10 cellular contexts compared by ENCODE assay signal in genomic region chr7:23467281-23467680, GRCh38. TPM values are rescaled to one million over a fixed set of nuclear protein-coding genes. Genes with fewer than 3 reads are reported as not detected.
DNase-seq lines count a peak whose midpoint lies in the region; ATAC-seq and TF ChIP-seq lines count a peak whose summit lies in the region.
"Had no signal": no experiment of that assay in that cellular context is flagged by ENCODE, and none has a peak within 500 bp of the region (broad histone marks: within the 10 kb centered on the region; RNA-seq: fewer than 3 reads in every experiment).

No MANE protein-coding gene starts in this region.

- H3K4me3 Mint-ChIP-seq in Caco-2 (ENCODE audit: unreplicated experiment) (peak overlapping the region; percentile 81), memory B cell (peak overlapping the region; percentile 77)
- peak overlapping the region; percentile 75 for H3K4me3 Mint-ChIP-seq in activated naive CD8-positive, alpha-beta T cell treated with anti-CD3 and anti-CD28 coated beads, Interleukin-2, amount 50 U/mL, for 24 hours
- no peak overlapping the region for H3K4me3 Mint-ChIP-seq in activated CD4-positive, alpha-beta memory T cell treated with anti-CD3 and anti-CD28 coated beads for 36 hours

- ATAC-seq in activated naive CD8-positive, alpha-beta T cell treated with anti-CD3 and anti-CD28 coated beads, Interleukin-2, amount 50 U/mL, for 24 hours = no peak
- ATAC-seq in memory B cell (ENCODE audit: low read depth) (no peak), HG03439 (IDR thresholded peaks at IDR 0.05; ENCODE audit: unreplicated experiment) (no peak), GM18868 (IDR thresholded peaks at IDR 0.05; ENCODE audit: unreplicated experiment) (no peak)

- no peaks in the 10 kb centered on the region for H3K9me3 ChIP-seq in Caco-2

- H3K27me3 Mint-ChIP-seq in Caco-2 (ENCODE audit: insufficient read depth, unreplicated experiment) = no peaks in the 10 kb centered on the region
- H3K27me3 Mint-ChIP-seq in activated naive CD8-positive, alpha-beta T cell treated with anti-CD3 and anti-CD28 coated beads, Interleukin-2, amount 50 U/mL, for 24 hours = peaks cover 79% of the 10 kb centered on the region
- H3K27me3 Mint-ChIP-seq in memory B cell = peaks cover 25% of the 10 kb centered on the region
- peaks cover 60% of the 10 kb centered on the region for H3K27me3 Mint-ChIP-seq in activated CD4-positive, alpha-beta memory T cell treated with anti-CD3 and anti-CD28 coated beads for 36 hours

- BruUV-seq in Caco-2 (replicated peaks; lab: Mats Ljungman, UMichigan) = no TSS peak

- H3K36me3 ChIP-seq in Caco-2 (ENCODE audit: control insufficient read depth, insufficient read depth, low read length) = no peaks in the 10 kb centered on the region; the same call in 1 of the 2 replicates

- DNase-seq in Caco-2 (no peak), HT-29 (ENCODE audit: low spot score) (peak; percentile 43), memory B cell (ENCODE audit: low spot score in 2 of 2) (no peak), NCI-H2227 (lab: John Stamatoyannopoulos, UW; ENCODE audit: unreplicated experiment) (no peak)
- DNase-seq in activated naive CD8-positive, alpha-beta T cell treated with anti-CD3 and anti-CD28 coated beads, Interleukin-2, amount 50 U/mL, for 24 hours = no peak
- no peak for DNase-seq in activated CD4-positive, alpha-beta memory T cell treated with anti-CD3 and anti-CD28 coated beads for 36 hours
- DNase-seq: activated CD4-positive, alpha-beta T cell treated with anti-CD3 and anti-CD28 coated beads for 1 hour; NCI-H1930 had no signal

- intact Hi-C loops in Caco-2 (cut with micrococcal nuclease; ENCODE audit: unreplicated experiment) = no loop called here
- intact Hi-C loops in activated CD4-positive, alpha-beta memory T cell treated with anti-CD3 and anti-CD28 coated beads for 36 hours (cut with micrococcal nuclease) = no loop called here

- H3K9me3 Mint-ChIP-seq in Caco-2 (ENCODE audit: unreplicated experiment) (no peaks in the 10 kb centered on the region), memory B cell (no peaks in the 10 kb centered on the region)
- H3K9me3 Mint-ChIP-seq in activated naive CD8-positive, alpha-beta T cell treated with anti-CD3 and anti-CD28 coated beads, Interleukin-2, amount 50 U/mL, for 24 hours = no peaks in the 10 kb centered on the region
- H3K9me3 Mint-ChIP-seq in activated CD4-positive, alpha-beta memory T cell treated with anti-CD3 and anti-CD28 coated beads for 36 hours = no peaks in the 10 kb centered on the region

- no peak for TF ChIP-seq CTCF in Caco-2 (IDR thresholded peaks at IDR 0.05; ENCODE audit: insufficient read depth in 1 of 2, low read depth in 1 of 2, low read length in 1 of 2, severe bottlenecking in 1 of 2, unreplicated experiment in 1 of 2)

- peak overlapping the region; percentile 84 for H3K4me3 ChIP-seq in Caco-2 (ENCODE audit: low read depth, low read length)

- no peaks in the 10 kb centered on the region for H3K27me3 ChIP-seq in Caco-2 (replicated peaks; ENCODE audit: control insufficient read depth, insufficient read depth, low read length)

- H3K36me3 Mint-ChIP-seq in Caco-2 (ENCODE audit: insufficient read depth, unreplicated experiment) = peaks cover 66% of the 10 kb centered on the region
- no peaks in the 10 kb centered on the region for H3K36me3 Mint-ChIP-seq in activated naive CD8-positive, alpha-beta T cell treated with anti-CD3 and anti-CD28 coated beads, Interleukin-2, amount 50 U/mL, for 24 hours (ENCODE audit: low read depth)
- peaks cover 1% of the 10 kb centered on the region for H3K36me3 Mint-ChIP-seq in memory B cell
- no peaks in the 10 kb centered on the region for H3K36me3 Mint-ChIP-seq in activated CD4-positive, alpha-beta memory T cell treated with anti-CD3 and anti-CD28 coated beads for 36 hours

- peaks cover 41% of the 10 kb centered on the region for H3K4me1 ChIP-seq in Caco-2

- CTCF ChIA-PET in Caco-2 (lab: Charles Lee) = interaction anchor here (0.6 to 1.4 kb wide), 2 partner anchors 15 to 110 kb away, joined by 4 to 5 read pairs; no protein-coding TSS in a partner anchor
- CTCF ChIA-PET in activated CD4-positive, alpha-beta memory T cell treated with anti-CD3 and anti-CD28 coated beads for 36 hours (lab: Charles Lee) = no interaction called here

- POLR2A ChIA-PET in Caco-2 (lab: Charles Lee) = interaction anchor here (0.6 kb wide), 1 partner anchor 675 kb away, joined by 4 read pairs; no protein-coding TSS in a partner anchor
- POLR2A ChIA-PET in activated CD4-positive, alpha-beta memory T cell treated with anti-CD3 and anti-CD28 coated beads for 36 hours (lab: Charles Lee) = interaction anchor here (1.7 kb wide), 1 partner anchor 109 kb away, joined by 5 read pairs; no protein-coding TSS in a partner anchor

- peak overlapping the region; percentile 93 for H3K27ac Mint-ChIP-seq in Caco-2 (ENCODE audit: unreplicated experiment)
- no peak overlapping the region for H3K27ac Mint-ChIP-seq in activated naive CD8-positive, alpha-beta T cell treated with anti-CD3 and anti-CD28 coated beads, Interleukin-2, amount 50 U/mL, for 24 hours
- peak overlapping the region; percentile 86 for H3K27ac Mint-ChIP-seq in memory B cell
- no peak overlapping the region for H3K27ac Mint-ChIP-seq in activated CD4-positive, alpha-beta memory T cell treated with anti-CD3 and anti-CD28 coated beads for 36 hours

- peaks cover 21% of the 10 kb centered on the region for H3K4me1 Mint-ChIP-seq in Caco-2 (ENCODE audit: low read depth, unreplicated experiment)
- peaks cover 32% of the 10 kb centered on the region for H3K4me1 Mint-ChIP-seq in activated naive CD8-positive, alpha-beta T cell treated with anti-CD3 and anti-CD28 coated beads, Interleukin-2, amount 50 U/mL, for 24 hours
- H3K4me1 Mint-ChIP-seq in memory B cell = peaks cover 24% of the 10 kb centered on the region
- H3K4me1 Mint-ChIP-seq in activated CD4-positive, alpha-beta memory T cell treated with anti-CD3 and anti-CD28 coated beads for 36 hours (ENCODE audit: low read depth) = peaks cover 31% of the 10 kb centered on the region

RNA-seq across cellular contexts. Expression of gene IGF2BP3, which starts 3.0 kb away (rescaled TPM):
- 124 and 127 TPM in 2 replicates for total RNA-seq in Caco-2 (2022)
- total RNA-seq in HT-29 (2014; rRNA removed; shearing (Covaris generic)) = 30.0 and 44.0 TPM in 2 replicates
- under 1 TPM; 0.19 to 0.24 TPM for total RNA-seq in activated CD4-positive, alpha-beta memory T cell treated with anti-CD3 and anti-CD28 coated beads for 36 hours

Comparison
In these comparisons a context has a peak if more than half of its experiments do, and no peak if none do; other contexts are left out.
1. H3K27ac Mint-ChIP-seq: peak in Caco-2 (single experiment) and memory B cell (single experiment); none in activated naive CD8-positive, alpha-beta T cell treated with anti-CD3 and anti-CD28 coated beads, Interleukin-2, amount 50 U/mL, for 24 hours (single experiment) and activated CD4-positive, alpha-beta memory T cell treated with anti-CD3 and anti-CD28 coated beads for 36 hours (single experiment).
2. RNA of gene IGF2BP3, which starts 3.0 kb away (total RNA-seq): 124 to 127 TPM in Caco-2 and 30.0 to 44.0 TPM in HT-29; 0.19 to 0.24 TPM in activated CD4-positive, alpha-beta memory T cell treated with anti-CD3 and anti-CD28 coated beads for 36 hours; every median in the first group is over 10 times any median in the second.